In genomic region chr10:42975558-42976352, GRCh38 we compare ENCODE assay signal across 13 cellular contexts.
DNase-seq lines count a peak whose midpoint lies in the region; ATAC-seq, FAIRE-seq and TF ChIP-seq lines count a peak whose summit lies in the region.
"Had no signal": no experiment of that assay in that cellular context is flagged by ENCODE, and none has a peak within 500 bp of the region (broad histone marks: within the 10 kb centered on the region; RNA-seq: fewer than 3 reads in every experiment).

No MANE protein-coding gene starts in this region.

- no peaks in the 10 kb centered on the region for H3K36me3 Mint-ChIP-seq in activated B cell treated with CpG ODN at 0.5 μM for 24 hours (ENCODE audit: low read depth)
- H3K36me3 Mint-ChIP-seq: T-cell had no signal

- no peaks in the 10 kb centered on the region for H3K79me2 ChIP-seq in Karpas-422 (ENCODE audit: low read length)

- WGBS in pancreas, 2 donors = 70 to 82% methylated on average over 21 of the region's 21 CpGs

- H4K20me1 ChIP-seq in Karpas-422 (ENCODE audit: insufficient read depth, low read depth, low read length) = no peaks in the 10 kb centered on the region

- CTCF ChIA-PET in activated B cell treated with CpG ODN at 0.5 μM for 24 hours (lab: Charles Lee) = no interaction called here

- H3K4me3 Mint-ChIP-seq in activated B cell treated with CpG ODN at 0.5 μM for 24 hours = no peak overlapping the region
- H3K4me3 Mint-ChIP-seq: nephron progenitor cell; stimulated activated naive CD8-positive, alpha-beta T cell treated with anti-CD3 and anti-CD28 coated beads, Interleukin-15, amount 100 ng/mL, for 72 hours; T-cell had no signal

- POLR2A ChIA-PET in activated B cell treated with CpG ODN at 0.5 μM for 24 hours (lab: Charles Lee) = no interaction called here

- ATAC-seq in activated B cell treated with CpG ODN at 0.5 μM for 24 hours (ENCODE audit: low read depth) (no peak), pancreas (no peak), GM18858 (IDR thresholded peaks at IDR 0.05; ENCODE audit: unreplicated experiment) (no peak)
- ATAC-seq: T-cell had no signal

- no peak overlapping the region for H3K4me2 ChIP-seq in Karpas-422 (ENCODE audit: low read depth, low read length, poor library complexity, severe bottlenecking)

- H3K9me2 ChIP-seq in Karpas-422 (replicated peaks; ENCODE audit: insufficient read depth, low read length) = no peaks in the 10 kb centered on the region

- H3K36me3 ChIP-seq in Karpas-422 (ENCODE audit: insufficient read depth, low read length) (no peaks in the 10 kb centered on the region), pancreas (no peaks in the 10 kb centered on the region)

- intact Hi-C loops in activated B cell treated with CpG ODN at 0.5 μM for 24 hours (cut with micrococcal nuclease) = no loop called here
- intact Hi-C loops in pancreas (cut with DNase I) = no loop called here

- no peaks in the 10 kb centered on the region for H3K27me3 Mint-ChIP-seq in activated B cell treated with CpG ODN at 0.5 μM for 24 hours
- H3K27me3 Mint-ChIP-seq: stimulated activated naive CD8-positive, alpha-beta T cell treated with anti-CD3 and anti-CD28 coated beads, Interleukin-15, amount 100 ng/mL, for 72 hours had no signal

- no peak overlapping the region for H3K9ac ChIP-seq in Karpas-422 (ENCODE audit: low read length)

- H3K27me3 ChIP-seq in Karpas-422 (ENCODE audit: low read length) = no peaks in the 10 kb centered on the region
- H3K27me3 ChIP-seq in pancreas = no peaks in the 10 kb centered on the region

- H3K27ac ChIP-seq in Karpas-422 (ENCODE audit: low read length) (no peak overlapping the region), pancreas (no peak overlapping the region)

- no peak overlapping the region for H3K27ac Mint-ChIP-seq in activated B cell treated with CpG ODN at 0.5 μM for 24 hours
- H3K27ac Mint-ChIP-seq: nephron progenitor cell; stimulated activated naive CD8-positive, alpha-beta T cell treated with anti-CD3 and anti-CD28 coated beads, Interleukin-15, amount 100 ng/mL, for 72 hours; T-cell had no signal

- no peaks in the 10 kb centered on the region for H3K9me3 Mint-ChIP-seq in activated B cell treated with CpG ODN at 0.5 μM for 24 hours
- H3K9me3 Mint-ChIP-seq: nephron progenitor cell; stimulated activated naive CD8-positive, alpha-beta T cell treated with anti-CD3 and anti-CD28 coated beads, Interleukin-15, amount 100 ng/mL, for 72 hours; T-cell had no signal

- no peak for TF ChIP-seq CTCF in activated B cell treated with CpG ODN at 0.5 μM for 24 hours (IDR thresholded peaks at IDR 0.05)
- TF ChIP-seq CTCF in pancreas (IDR thresholded peaks at IDR 0.05) = no peak
- no peak for TF ChIP-seq CTCF in foreskin fibroblast (IDR thresholded peaks at IDR 0.05; ENCODE audit: low read depth, low read length)

- H3K9me3 ChIP-seq in Karpas-422 (ENCODE audit: low read length) (no peaks in the 10 kb centered on the region), pancreas (no peaks in the 10 kb centered on the region)

- no peaks in the 10 kb centered on the region for H3K4me1 ChIP-seq in Karpas-422 (ENCODE audit: low read length)
- H3K4me1 ChIP-seq in pancreas = no peaks in the 10 kb centered on the region

- DNase-seq in NCI-H146 (lab: John Stamatoyannopoulos, UW) = peak; percentile 55
- no peak for DNase-seq in NCI-H146 treated with DMSO at 0.1 percent for 48 hours (lab: John Stamatoyannopoulos, UW; ENCODE audit: unreplicated experiment)
- DNase-seq in Karpas-422 = peak; percentile 62
- DNase-seq in activated B cell treated with CpG ODN at 0.5 μM for 24 hours = peak; percentile 4
- DNase-seq in pancreas = peak in 5 of 6 donors; percentile 0 to 64 (median 7)
- DNase-seq in NCI-H510A treated with DMSO at 0.1 percent for 48 hours (lab: John Stamatoyannopoulos, UW) = no peak
- DNase-seq in foreskin fibroblast = no peak
- DNase-seq: erythroblast; NCI-H2171; nephron progenitor cell; stimulated activated naive CD8-positive, alpha-beta T cell treated with anti-CD3 and anti-CD28 coated beads, Interleukin-15, amount 100 ng/mL, for 72 hours had no signal

- H3K4me1 Mint-ChIP-seq in activated B cell treated with CpG ODN at 0.5 μM for 24 hours = no peaks in the 10 kb centered on the region
- H3K4me1 Mint-ChIP-seq: T-cell had no signal

- FAIRE-seq in pancreas (lab: Jason Lieb, UNC) = no peak

- no peak overlapping the region for H2AFZ ChIP-seq in Karpas-422 (ENCODE audit: low read length)

- H3K4me3 ChIP-seq in Karpas-422 (ENCODE audit: low read length) (no peak overlapping the region), pancreas (no peak overlapping the region), foreskin fibroblast (ENCODE audit: low read depth in 1 of 2, low read length in 2 of 2) (no peak overlapping the region)

Comparison
In these comparisons a context has a peak if more than half of its experiments do, and no peak if none do; other contexts are left out.
1. DNase-seq: peak in NCI-H146 (single experiment), Karpas-422 (single experiment), activated B cell treated with CpG ODN at 0.5 μM for 24 hours (single experiment) and pancreas (5 of 6); none in NCI-H146 treated with DMSO at 0.1 percent for 48 hours (single experiment), NCI-H510A treated with DMSO at 0.1 percent for 48 hours (single experiment) and foreskin fibroblast (0 of 2).